Comparison of ENCODE assay signal across 17 cellular contexts in the genomic region with DNA sequence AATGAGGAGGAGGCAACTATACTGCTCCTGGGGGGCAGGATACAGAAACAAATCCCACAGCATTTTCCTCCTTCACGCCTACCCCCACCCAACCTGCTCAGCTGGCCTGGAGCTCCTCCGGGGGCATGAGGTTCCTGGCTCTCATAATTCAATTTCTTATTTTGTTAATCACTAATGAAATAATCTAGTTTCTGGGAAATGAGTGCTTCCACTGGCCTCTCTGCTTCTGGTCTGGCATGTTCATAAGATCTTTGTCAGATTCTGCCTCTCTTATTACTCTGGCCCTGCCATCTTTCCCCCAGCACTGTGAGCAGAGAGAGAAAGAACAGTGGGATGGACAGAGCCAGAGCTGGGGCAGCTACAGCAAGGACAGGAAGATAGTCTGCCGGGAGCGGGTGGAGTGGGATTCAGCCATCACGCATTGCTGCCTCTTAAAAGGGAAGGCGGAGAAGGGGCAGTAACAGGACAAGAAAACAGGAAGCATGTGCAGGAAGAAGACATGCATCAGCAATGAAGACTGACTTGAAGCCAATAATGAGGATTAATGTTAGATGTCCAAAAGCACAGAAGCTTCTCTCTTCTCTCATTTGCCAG. TPM values are rescaled to one million over a fixed set of nuclear protein-coding genes. Genes with fewer than 3 reads are reported as not detected.
"Had no signal": no experiment of that assay in that cellular context is flagged by ENCODE, and none has a peak within 500 bp of the region (broad histone marks: within the 10 kb centered on the region; RNA-seq: fewer than 3 reads in every experiment).

No MANE protein-coding gene starts in this region.

- H3K4me1 ChIP-seq: psoas muscle had no signal

- DNase-seq: activated CD4-positive, alpha-beta T cell treated with anti-CD3 and anti-CD28 coated beads, Interleukin-2, amount 50 U/mL, for 4 hours; activated CD4-positive, CD25-positive, alpha-beta regulatory T cell; activated gamma-delta T cell treated with Interleukin-2 at 50 U/mL for 16 hours; activated T-cell treated with anti-CD3 and anti-CD28 coated beads, Interleukin-2, amount 50 U/mL, for 48 hours; effector CD4-positive, alpha-beta T cell; heart left ventricle; left lung; mesendoderm; nephron progenitor cell; psoas muscle; spleen; stimulated activated CD4-positive, alpha-beta T cell treated with anti-CD3 and anti-CD28 coated beads, Interleukin-2, amount 100 ng/mL, for 24 hours; T-cell had no signal

- ATAC-seq: left lung, psoas muscle, sciatic nerve, T-cell had no signal

- H3K27me3 ChIP-seq: cardiac muscle cell, heart left ventricle, left lung, spleen had no signal

- H3K27ac ChIP-seq: cardiac muscle cell, heart left ventricle, left lung, psoas muscle had no signal

- H3K9me3 ChIP-seq: heart left ventricle, left lung, psoas muscle, spleen had no signal

- H3K4me3 ChIP-seq: cardiac muscle cell, heart left ventricle, left lung, psoas muscle, spleen had no signal

RNA-seq across cellular contexts. Expression of a gene that starts 16.8 kb away (rescaled TPM):
- total RNA-seq: frontal cortex, osteoblast had no signal

RNA-seq across cellular contexts. Expression of a gene that starts 36.8 kb away (rescaled TPM):
- total RNA-seq: sciatic nerve had no signal
